Comparison of ENCODE assay signal across 26 cellular contexts in the genomic region with DNA sequence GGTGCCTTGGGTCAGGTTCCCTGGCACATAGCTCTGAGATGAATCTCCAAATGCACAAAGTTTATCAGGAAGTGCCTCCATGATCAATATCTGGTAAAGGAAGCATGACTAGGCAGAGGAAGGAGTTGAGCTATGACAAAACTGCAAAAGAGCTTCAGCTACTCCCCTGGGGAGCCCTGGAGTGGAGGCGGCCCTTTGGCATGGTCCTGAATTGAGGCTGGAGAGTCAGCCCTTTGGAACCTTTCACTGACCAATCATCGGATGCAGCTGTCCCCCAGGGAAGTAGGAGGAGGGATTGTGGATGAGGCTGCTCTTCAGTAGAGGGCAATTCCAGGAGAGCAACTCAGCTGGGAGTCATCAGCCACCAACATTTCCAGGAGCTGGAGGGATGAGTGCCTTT. TPM values are rescaled to one million over a fixed set of nuclear protein-coding genes. Genes with fewer than 3 reads are reported as not detected.
DNase-seq lines count a peak whose midpoint lies in the region; ATAC-seq and TF ChIP-seq lines count a peak whose summit lies in the region.
"Had no signal": no experiment of that assay in that cellular context is flagged by ENCODE, and none has a peak within 500 bp of the region (broad histone marks: within the 10 kb centered on the region; RNA-seq: fewer than 3 reads in every experiment).

No MANE protein-coding gene starts in this region.

- dilution Hi-C loops in IMR-90 (cut with HindIII; ENCODE audit: low sequenced_read_pairs, unreplicated experiment), result no loop called here

- H3K9me1 ChIP-seq in IMR-90 (ENCODE audit: insufficient read depth, low read length), result no peaks in the 10 kb centered on the region

- intact Hi-C loops in IMR-90 (cut with micrococcal nuclease), result no loop called here

- H3K9me3 ChIP-seq in IMR-90 (ENCODE audit: control insufficient read depth, insufficient read depth, low read length), result no peaks in the 10 kb centered on the region
- H3K9me3 ChIP-seq: BLaER1, stomach, upper lobe of left lung had no signal

- ATAC-seq in IMR-90 (ENCODE audit: low read depth), result no peak
- ATAC-seq in stimulated activated memory B cell treated with anti-CD40 and anti-IgM and Interleukin-4, amounts not matched to agents 10 μg/mL and 1 μg/mL and 100 μg/mL, for 72 hours, result no peak
- ATAC-seq in activated naive CD8-positive, alpha-beta T cell treated with anti-CD3 and anti-CD28 coated beads, Interleukin-2, amount 50 U/mL, for 24 hours, result no peak
- ATAC-seq: activated CD4-positive, CD25-positive, alpha-beta regulatory T cell treated with anti-CD3 and anti-CD28 coated beads, Interleukin-2, amount 50 U/mL, for 24 hours; esophagus mucosa; left lobe of liver had no signal

- H2BK15ac ChIP-seq in IMR-90 (ENCODE audit: low read depth, low read length), result no peak overlapping the region

- H2AFZ ChIP-seq in IMR-90 (replicated peaks; ENCODE audit: low read length, poor library complexity), result no peak overlapping the region

- peaks cover 1% of the 10 kb centered on the region for H3K27me3 ChIP-seq in IMR-90 (ENCODE audit: control insufficient read depth, insufficient read depth, low read length)
- H3K27me3 ChIP-seq: BLaER1, upper lobe of left lung had no signal

- no peak for TF ChIP-seq RAD21 in IMR-90 (IDR thresholded peaks at IDR 0.05; ENCODE audit: low read length)

- H3K27ac Mint-ChIP-seq in stimulated activated memory B cell treated with anti-CD40 and anti-IgM and Interleukin-4, amounts not matched to agents 10 μg/mL and 1 μg/mL and 100 μg/mL, for 72 hours, result no peak overlapping the region
- H3K27ac Mint-ChIP-seq in activated naive CD8-positive, alpha-beta T cell treated with anti-CD3 and anti-CD28 coated beads, Interleukin-2, amount 50 U/mL, for 24 hours, result no peak overlapping the region
- H3K27ac Mint-ChIP-seq: activated naive CD4-positive, alpha-beta T cell treated with anti-CD3 and anti-CD28 coated beads, Interleukin-2, amount 50 U/mL, for 24 hours; activated T-helper 1 cell treated with anti-CD3 and anti-CD28 coated beads, Interleukin-12 subunit alpha, Interleukin-12 subunit beta, Interleukin-2, Interleukin-4 antibody, amounts not matched to agents 30 ng/mL and 10 ng/mL and 1 ng/mL, durations not matched to agents 14 hours and 24 hours and 36 hours; nephron progenitor cell had no signal

- H3K36me3 Mint-ChIP-seq in stimulated activated memory B cell treated with anti-CD40 and anti-IgM and Interleukin-4, amounts not matched to agents 10 μg/mL and 1 μg/mL and 100 μg/mL, for 72 hours, result no peaks in the 10 kb centered on the region
- no peaks in the 10 kb centered on the region for H3K36me3 Mint-ChIP-seq in activated naive CD8-positive, alpha-beta T cell treated with anti-CD3 and anti-CD28 coated beads, Interleukin-2, amount 50 U/mL, for 24 hours (ENCODE audit: low read depth)
- H3K36me3 Mint-ChIP-seq: activated naive CD4-positive, alpha-beta T cell treated with anti-CD3 and anti-CD28 coated beads, Interleukin-2, amount 50 U/mL, for 24 hours had no signal

- no peak overlapping the region for H2AK5ac ChIP-seq in IMR-90 (ENCODE audit: low read depth, low read length)

- H3K4me1 ChIP-seq in IMR-90 (ENCODE audit: control insufficient read depth, insufficient read depth, low read length), result no peaks in the 10 kb centered on the region
- H3K4me1 ChIP-seq: BLaER1, stomach, upper lobe of left lung had no signal

- no peak overlapping the region for H3K14ac ChIP-seq in IMR-90 (replicated peaks; ENCODE audit: low read depth, low read length)

- H3K9ac ChIP-seq in IMR-90 (ENCODE audit: low read depth, low read length), result no peak overlapping the region
- H3K9ac ChIP-seq: BLaER1 had no signal

- H2BK5ac ChIP-seq in IMR-90 (ENCODE audit: low read depth, low read length, poor library complexity, severe bottlenecking), result no peak overlapping the region

- no peaks in the 10 kb centered on the region for H3K4me1 Mint-ChIP-seq in stimulated activated memory B cell treated with anti-CD40 and anti-IgM and Interleukin-4, amounts not matched to agents 10 μg/mL and 1 μg/mL and 100 μg/mL, for 72 hours
- H3K4me1 Mint-ChIP-seq in activated naive CD8-positive, alpha-beta T cell treated with anti-CD3 and anti-CD28 coated beads, Interleukin-2, amount 50 U/mL, for 24 hours, result no peaks in the 10 kb centered on the region
- H3K4me1 Mint-ChIP-seq: activated naive CD4-positive, alpha-beta T cell treated with anti-CD3 and anti-CD28 coated beads, Interleukin-2, amount 50 U/mL, for 24 hours; nephron progenitor cell had no signal

- H4K5ac ChIP-seq in IMR-90 (ENCODE audit: low read depth, low read length), result no peak overlapping the region

- H3K4me2 ChIP-seq in IMR-90 (ENCODE audit: low read depth, low read length), result no peak overlapping the region
- H3K4me2 ChIP-seq: BLaER1, smooth muscle cell had no signal

- no peak overlapping the region for H4K8ac ChIP-seq in IMR-90 (ENCODE audit: low read depth in 2 of 2, low read length in 2 of 2)

- H3K36me3 ChIP-seq in IMR-90 (ENCODE audit: control insufficient read depth, insufficient read depth, low read length), result no peaks in the 10 kb centered on the region
- H3K36me3 ChIP-seq: BLaER1, stomach, upper lobe of left lung had no signal

- H2AK9ac ChIP-seq in IMR-90 (replicated peaks; ENCODE audit: low read depth, low read length, poor library complexity), result no peak overlapping the region

- no peaks in the 10 kb centered on the region for H4K20me1 ChIP-seq in IMR-90 (ENCODE audit: insufficient read depth, low read length)
- H4K20me1 ChIP-seq: BLaER1 had no signal

- no peaks in the 10 kb centered on the region for H3K9me3 Mint-ChIP-seq in stimulated activated memory B cell treated with anti-CD40 and anti-IgM and Interleukin-4, amounts not matched to agents 10 μg/mL and 1 μg/mL and 100 μg/mL, for 72 hours
- no peaks in the 10 kb centered on the region for H3K9me3 Mint-ChIP-seq in activated naive CD8-positive, alpha-beta T cell treated with anti-CD3 and anti-CD28 coated beads, Interleukin-2, amount 50 U/mL, for 24 hours
- H3K9me3 Mint-ChIP-seq: activated naive CD4-positive, alpha-beta T cell treated with anti-CD3 and anti-CD28 coated beads, Interleukin-2, amount 50 U/mL, for 24 hours; activated T-helper 1 cell treated with anti-CD3 and anti-CD28 coated beads, Interleukin-12 subunit alpha, Interleukin-12 subunit beta, Interleukin-2, Interleukin-4 antibody, amounts not matched to agents 30 ng/mL and 10 ng/mL and 1 ng/mL, durations not matched to agents 14 hours and 24 hours and 36 hours; nephron progenitor cell had no signal

- no peak for TF ChIP-seq CTCF in IMR-90 (conservative IDR thresholded peaks at IDR 0.05; ENCODE audit: low read depth, low read length)
- TF ChIP-seq CTCF in fibroblast of mammary gland (conservative IDR thresholded peaks at IDR 0.05; ENCODE audit: control insufficient read depth, insufficient read depth, low read depth, low read length), result no peak

- DNase-seq in Daoy (ENCODE audit: low read depth) (peak; percentile 69), IMR-90 (peak; percentile 46), fibroblast of mammary gland (ENCODE audit: low read depth) (peak; percentile 86), retina (peak; percentile 18), NCI-H2029 (lab: John Stamatoyannopoulos, UW) (no peak), KG1 (lab: John Stamatoyannopoulos, UW) (no peak)
- no peak for DNase-seq in activated naive CD8-positive, alpha-beta T cell treated with anti-CD3 and anti-CD28 coated beads, Interleukin-2, amount 50 U/mL, for 24 hours
- DNase-seq: Calu3; effector CD8-positive, alpha-beta T cell; head of caudate nucleus; NCI-H187 treated with DMSO at 0.1 percent for 48 hours; NCI-H510A; nephron progenitor cell; NK-92 treated with Interleukin-12 subunit alpha and Interleukin-12 subunit beta, amount 100 ng/mL, for 24 hours; posterior cingulate gyrus; stimulated activated CD4-positive, alpha-beta T cell treated with anti-CD3 and anti-CD28 coated beads, Interleukin-4, amount 100 ng/mL, for 1 hour; stomach; upper lobe of left lung had no signal

- H3K27ac ChIP-seq in IMR-90 (ENCODE audit: insufficient read depth, low read length), result no peak overlapping the region
- H3K27ac ChIP-seq: BLaER1, stomach, upper lobe of left lung had no signal

- H3K4me3 Mint-ChIP-seq in stimulated activated memory B cell treated with anti-CD40 and anti-IgM and Interleukin-4, amounts not matched to agents 10 μg/mL and 1 μg/mL and 100 μg/mL, for 72 hours, result no peak overlapping the region
- H3K4me3 Mint-ChIP-seq in activated naive CD8-positive, alpha-beta T cell treated with anti-CD3 and anti-CD28 coated beads, Interleukin-2, amount 50 U/mL, for 24 hours, result no peak overlapping the region
- H3K4me3 Mint-ChIP-seq: activated naive CD4-positive, alpha-beta T cell treated with anti-CD3 and anti-CD28 coated beads, Interleukin-2, amount 50 U/mL, for 24 hours; activated T-helper 1 cell treated with anti-CD3 and anti-CD28 coated beads, Interleukin-12 subunit alpha, Interleukin-12 subunit beta, Interleukin-2, Interleukin-4 antibody, amounts not matched to agents 30 ng/mL and 10 ng/mL and 1 ng/mL, durations not matched to agents 14 hours and 24 hours and 36 hours; nephron progenitor cell had no signal

- no peak overlapping the region for H3K56ac ChIP-seq in IMR-90 (ENCODE audit: extremely low read depth, insufficient read depth, low read length)

- H2BK20ac ChIP-seq in IMR-90 (ENCODE audit: low read depth, low read length), result no peak overlapping the region

- no peak for TF ChIP-seq POLR2A in IMR-90 (IDR thresholded peaks at IDR 0.05; ENCODE audit: low read depth, low read length)

- in situ Hi-C loops in IMR-90 (cut with MboI; ENCODE audit: low sequenced_read_pairs), result no loop called here

- no peak overlapping the region for H2BK120ac ChIP-seq in IMR-90 (ENCODE audit: low read depth, low read length)

- no peak overlapping the region for H3K18ac ChIP-seq in IMR-90 (ENCODE audit: low read depth, low read length)

- H3K4ac ChIP-seq in IMR-90 (ENCODE audit: low read depth, low read length), result no peak overlapping the region

- H3K27me3 Mint-ChIP-seq in stimulated activated memory B cell treated with anti-CD40 and anti-IgM and Interleukin-4, amounts not matched to agents 10 μg/mL and 1 μg/mL and 100 μg/mL, for 72 hours, result peaks cover 41% of the 10 kb centered on the region
- H3K27me3 Mint-ChIP-seq in activated naive CD8-positive, alpha-beta T cell treated with anti-CD3 and anti-CD28 coated beads, Interleukin-2, amount 50 U/mL, for 24 hours, result peaks cover 11% of the 10 kb centered on the region

- CTCF ChIA-PET in IMR-90 (lab: Yijun Ruan, JAX), result no interaction called here

- POLR2A ChIA-PET in IMR-90 (lab: Charles Lee; ENCODE audit: unreplicated experiment), result no interaction called here

- no peak overlapping the region for H3K23ac ChIP-seq in IMR-90 (ENCODE audit: low read depth, low read length)

- no peak overlapping the region for H4K91ac ChIP-seq in IMR-90 (ENCODE audit: insufficient read depth, low read depth, low read length)

- no peak overlapping the region for H3K4me3 ChIP-seq in IMR-90 (ENCODE audit: insufficient read depth, low read depth, low read length)
- H3K4me3 ChIP-seq in fibroblast of mammary gland (ENCODE audit: control insufficient read depth, low read depth, low read length), result no peak overlapping the region
- H3K4me3 ChIP-seq: BLaER1, smooth muscle cell, stomach, upper lobe of left lung had no signal

- WGBS in IMR-90 (ENCODE audit: extremely low coverage in 2 of 2, insufficient read length in 1 of 2), 2 experiments, result no CpG with 5 or more reads among the region's 2 CpGs

- no TSS peak for BruUV-seq in IMR-90 (replicated peaks; lab: Mats Ljungman, UMichigan)

- no peaks in the 10 kb centered on the region for H3K79me1 ChIP-seq in IMR-90 (ENCODE audit: low read depth in 1 of 2, low read length in 2 of 2)

RNA-seq across cellular contexts. Expression of a gene that starts 46.1 kb away (rescaled TPM):
- 38.9 and 41.6 TPM in 2 replicates for total RNA-seq in Daoy (2014; rRNA removed; shearing (Covaris generic))
- total RNA-seq in IMR-90 (2012; rRNA removed), result 134 and 172 TPM in 2 replicates
- 340 and 376 TPM in 2 replicates for polyA plus RNA-seq in IMR-90 (2012; rRNA removed)
- 386 and 499 TPM in 2 replicates for polyA plus RNA-seq in IMR-90 (2012; cell fraction: cytosol; rRNA removed)
- polyA plus RNA-seq in IMR-90 (2012; cell fraction: nucleus; rRNA removed; ENCODE audit: low replicate concordance), result 355 and 449 TPM in 2 replicates

Comparison
In these comparisons a context has a peak if more than half of its experiments do, and no peak if none do; other contexts are left out.
1. DNase-seq: peak in Daoy (single experiment), IMR-90 (single experiment), fibroblast of mammary gland (single experiment) and retina (single experiment); none in NCI-H2029 (single experiment), KG1 (single experiment) and activated naive CD8-positive, alpha-beta T cell treated with anti-CD3 and anti-CD28 coated beads, Interleukin-2, amount 50 U/mL, for 24 hours (single experiment).